Comparison of ENCODE assay signal across 25 cellular contexts in genomic region chr11:39570526-39570925, GRCh38.
"Had no signal": no experiment of that assay in that cellular context is flagged by ENCODE, and none has a peak within 500 bp of the region (broad histone marks: within the 10 kb centered on the region; RNA-seq: fewer than 3 reads in every experiment).

No MANE protein-coding gene starts in this region.

- H3K36me3 ChIP-seq: cardiac muscle cell had no signal

- H2AFZ ChIP-seq: PC-9 had no signal

- H3K9ac ChIP-seq: KMS-11, SK-N-SH had no signal

- H3K4me3 Mint-ChIP-seq: activated CD8-positive, alpha-beta T cell treated with anti-CD3 and anti-CD28 coated beads, Interleukin-2, amount 10 ng/mL, durations not matched to agents 7 days and 5 days; activated naive CD8-positive, alpha-beta T cell treated with anti-CD3 and anti-CD28 coated beads, Interleukin-2, amount 10 ng/mL, durations not matched to agents 7 days and 5 days; brain; WTC11 had no signal

- H3K27ac ChIP-seq: cardiac muscle cell, KMS-11, PC-9 had no signal

- H3K4me1 Mint-ChIP-seq: activated naive CD8-positive, alpha-beta T cell treated with anti-CD3 and anti-CD28 coated beads, Interleukin-2, amount 10 ng/mL, durations not matched to agents 7 days and 5 days; WTC11 had no signal

- H3K4me3 ChIP-seq: cardiac muscle cell, PC-9 had no signal

- H3K27me3 ChIP-seq: cardiac muscle cell had no signal

- H3K27me3 Mint-ChIP-seq: activated naive CD8-positive, alpha-beta T cell treated with anti-CD3 and anti-CD28 coated beads, Interleukin-2, amount 10 ng/mL, durations not matched to agents 7 days and 5 days; brain had no signal

- H3K4me2 ChIP-seq: KMS-11, PC-9, SK-N-SH had no signal

- H3K9me3 ChIP-seq: SK-N-SH had no signal

- H3K36me3 Mint-ChIP-seq: activated naive CD8-positive, alpha-beta T cell treated with anti-CD3 and anti-CD28 coated beads, Interleukin-2, amount 10 ng/mL, durations not matched to agents 7 days and 5 days; brain had no signal

- DNase-seq: activated CD4-positive, alpha-beta T cell treated with anti-CD3 and anti-CD28 coated beads for 48 hours; activated CD4-positive, alpha-beta T cell treated with anti-CD3 and anti-CD28 coated beads, Interleukin-2, amount 50 U/mL, for 4 hours; activated CD4-positive, CD25-positive, alpha-beta regulatory T cell treated with anti-CD3 and anti-CD28 coated beads, Interleukin-2, amount 50 U/mL, for 72 hours; activated CD8-positive, alpha-beta memory T cell treated with anti-CD3 and anti-CD28 coated beads, Interleukin-2, amount 50 U/mL, for 48 hours; activated CD8-positive, alpha-beta T cell treated with anti-CD3 and anti-CD28 coated beads, Interleukin-2, amount 10 ng/mL, durations not matched to agents 7 days and 5 days; activated naive CD4-positive, alpha-beta T cell treated with anti-CD3 and anti-CD28 coated beads, Interleukin-2, amount 50 U/mL, for 16 hours; activated naive CD8-positive, alpha-beta T cell treated with anti-CD3 and anti-CD28 coated beads, Interleukin-2, amount 10 ng/mL, durations not matched to agents 7 days and 5 days; activated T-cell treated with anti-CD3 and anti-CD28 coated beads, Interleukin-2, amount 50 U/mL, for 1 hour; aorta; cerebellar nuclear complex; MM.1S; NCI-H1105; NCI-H1436; NCI-H1694 treated with DMSO at 0.1 percent for 48 hours; NCI-H2029 treated with DMSO at 0.1 percent for 48 hours; NCI-H345; NCI-H510A; PC-9; SIG-M5; SK-N-SH; T-helper 1 cell had no signal

- H3K27ac Mint-ChIP-seq: activated CD8-positive, alpha-beta T cell treated with anti-CD3 and anti-CD28 coated beads, Interleukin-2, amount 10 ng/mL, durations not matched to agents 7 days and 5 days; activated naive CD8-positive, alpha-beta T cell treated with anti-CD3 and anti-CD28 coated beads, Interleukin-2, amount 10 ng/mL, durations not matched to agents 7 days and 5 days; WTC11 had no signal
